ENCODE assay signal across 19 cellular contexts in genomic region chr3:5282703-5283102, GRCh38.
A peak's percentile ranks its signal among the peaks of the same experiment; 100 is the strongest.
DNase-seq lines count a peak whose midpoint lies in the region; ATAC-seq, FAIRE-seq and TF ChIP-seq lines count a peak whose summit lies in the region.
"Had no signal": no experiment of that assay in that cellular context is flagged by ENCODE, and none has a peak within 500 bp of the region (broad histone marks: within the 10 kb centered on the region; RNA-seq: fewer than 3 reads in every experiment).

No MANE protein-coding gene starts in this region.

- H3K27me3 Mint-ChIP-seq in CD4-positive, alpha-beta T cell = peaks cover 8% of the 10 kb centered on the region
- H3K27me3 Mint-ChIP-seq: B cell had no signal

- H3K9me3 ChIP-seq in A549 (peaks cover 8% of the 10 kb centered on the region; the same call in 2 of the 3 replicates), SK-N-MC (ENCODE audit: low read depth, low read length) (no peaks in the 10 kb centered on the region)
- peaks cover 13% of the 10 kb centered on the region for H3K9me3 ChIP-seq in CD4-positive, alpha-beta T cell (ENCODE audit: control insufficient read depth, low read length)

- CTCF ChIA-PET in A549 (lab: Yijun Ruan, JAX) = no interaction called here
- CTCF ChIA-PET in CD4-positive, alpha-beta T cell (lab: Charles Lee) = no interaction called here

- TF ChIP-seq RAD21 in A549 (conservative IDR thresholded peaks at IDR 0.05 in 1 of 2, IDR thresholded peaks at IDR 0.05 in 1 of 2) = no peak

- H3K27me3 ChIP-seq in CD4-positive, alpha-beta T cell (ENCODE audit: control insufficient read depth, insufficient read depth, low read length) = no peaks in the 10 kb centered on the region
- H3K27me3 ChIP-seq: BLaER1 treated with 17β-estradiol and CSF1 and Interleukin-3, amounts not matched to agents 10 nM and 100 nM had no signal

- H3K4me3 Mint-ChIP-seq in CD4-positive, alpha-beta T cell = no peak overlapping the region
- H3K4me3 Mint-ChIP-seq: B cell; CD4-positive, alpha-beta memory T cell; CD8-positive, alpha-beta memory T cell had no signal

- 82% methylated on average over 1 of the region's 1 CpG for WGBS in A549 (ENCODE audit: missing lambda C conversion rate)

- intact Hi-C loops in CD4-positive, alpha-beta T cell (cut with DNase I, micrococcal nuclease) = no loop called here

- no peaks in the 10 kb centered on the region for H3K4me1 ChIP-seq in A549
- H3K4me1 ChIP-seq: BLaER1 treated with 17β-estradiol and CSF1 and Interleukin-3, amounts not matched to agents 10 nM and 100 nM had no signal

- peaks cover 13% of the 10 kb centered on the region for H3K9me3 Mint-ChIP-seq in CD4-positive, alpha-beta T cell

- FAIRE-seq in A549 (lab: Jason Lieb, UNC) = no peak
- peak; percentile 38 for FAIRE-seq in D721Med (lab: Jason Lieb, UNC)
- FAIRE-seq: A204.1, G401.6, GM12891 had no signal

- H3K4me2 ChIP-seq in A549 = no peak overlapping the region
- H3K4me2 ChIP-seq: BLaER1 treated with 17β-estradiol and CSF1 and Interleukin-3, amounts not matched to agents 10 nM and 100 nM had no signal

- no peak for TF ChIP-seq EP300 in A549 (IDR thresholded peaks at IDR 0.05)

- H3K4me1 Mint-ChIP-seq in CD4-positive, alpha-beta T cell (ENCODE audit: low read depth) = no peaks in the 10 kb centered on the region
- H3K4me1 Mint-ChIP-seq: B cell; CD4-positive, alpha-beta memory T cell; CD8-positive, alpha-beta memory T cell had no signal

- DNase-seq in A549 (ENCODE audit: low read depth in 1 of 2, low spot score in 1 of 2) (no peak), D721Med (ENCODE audit: insufficient read length, low spot score) (no peak), SK-N-MC (ENCODE audit: low read depth, low spot score) (peak; percentile 14)
- DNase-seq in CD4-positive, alpha-beta T cell = no peak
- DNase-seq: 8988T; AML-193; CD4-positive, alpha-beta memory T cell; CD8-positive, alpha-beta memory T cell; COR-L47; DMS79 treated with DMSO at 0.1 percent for 48 hours; GF-D8 had no signal

- no peak for TF ChIP-seq CTCF in A549 (IDR thresholded peaks at IDR 0.05)
- TF ChIP-seq CTCF in D721Med (IDR thresholded peaks at IDR 0.05; ENCODE audit: insufficient read depth, missing control alignments) = no peak
- no peak for TF ChIP-seq CTCF in CD4-positive, alpha-beta T cell (IDR thresholded peaks at IDR 0.05)

- ATAC-seq in A549 (no peak), GM19351 (IDR thresholded peaks at IDR 0.05; ENCODE audit: unreplicated experiment) (no peak), HG03378 (IDR thresholded peaks at IDR 0.05; ENCODE audit: unreplicated experiment) (no peak)
- ATAC-seq in CD4-positive, alpha-beta T cell (ENCODE audit: poor library complexity) = no peak

- POLR2A ChIA-PET in A549 (lab: Yijun Ruan, JAX) = no interaction called here
- POLR2A ChIA-PET in CD4-positive, alpha-beta T cell (lab: Charles Lee) = no interaction called here

- H3K27ac ChIP-seq in A549 (no peak overlapping the region), SK-N-MC (no peak overlapping the region)
- H3K27ac ChIP-seq in CD4-positive, alpha-beta T cell (ENCODE audit: low read depth, low read length) = no peak overlapping the region
- H3K27ac ChIP-seq: BLaER1 treated with 17β-estradiol and CSF1 and Interleukin-3, amounts not matched to agents 10 nM and 100 nM; C4-2B had no signal

- H3K36me3 Mint-ChIP-seq in CD4-positive, alpha-beta T cell (ENCODE audit: low read depth) = peaks cover 3% of the 10 kb centered on the region

- H3K36me3 ChIP-seq in SK-N-MC (ENCODE audit: insufficient read depth, low read length) = no peaks in the 10 kb centered on the region
- H3K36me3 ChIP-seq: BLaER1 treated with 17β-estradiol and CSF1 and Interleukin-3, amounts not matched to agents 10 nM and 100 nM had no signal

- H3K4me3 ChIP-seq in A549 = no peak overlapping the region
- no peak overlapping the region for H3K4me3 ChIP-seq in SK-N-MC
- H3K4me3 ChIP-seq: BLaER1 treated with 17β-estradiol and CSF1 and Interleukin-3, amounts not matched to agents 10 nM and 100 nM had no signal

- no peak overlapping the region for H3K27ac Mint-ChIP-seq in CD4-positive, alpha-beta T cell
- H3K27ac Mint-ChIP-seq: B cell; CD8-positive, alpha-beta memory T cell had no signal

- no peak overlapping the region for H3K9ac ChIP-seq in SK-N-MC (ENCODE audit: insufficient read length)
- H3K9ac ChIP-seq: BLaER1 treated with 17β-estradiol and CSF1 and Interleukin-3, amounts not matched to agents 10 nM and 100 nM had no signal

- TF ChIP-seq POLR2A in A549 (IDR thresholded peaks at IDR 0.05; ENCODE audit: low read length) = no peak

TF ChIP-seq in A549, 52 proteins besides CTCF, POLR2A, EP300 and RAD21:
- TF ChIP-seq ZNF302 (CRISPR knock-in tag; IDR thresholded peaks at IDR 0.05) (no peak), MAFK (IDR thresholded peaks at IDR 0.05; ENCODE audit: partially characterized antibody) (peak; percentile 83)
